ENCODE assay signal across 1 cellular context in genomic region chr11:68282861-68283230, GRCh38.
TF ChIP-seq lines count a peak whose summit lies in the region.

No MANE protein-coding gene starts in this region.

TF ChIP-seq in GM12878, 131 proteins besides CTCF, POLR2A, EP300 and RAD21:
- no peak for TF ChIP-seq MEF2A (IDR thresholded peaks at IDR 0.05; ENCODE audit: insufficient read depth, low read depth, low read length)
- no peak for TF ChIP-seq CBFB (IDR thresholded peaks at IDR 0.05; ENCODE audit: low read depth)
- no peak for TF ChIP-seq SIX5 (IDR thresholded peaks at IDR 0.05; ENCODE audit: low read depth, low read length, severe bottlenecking)
- TF ChIP-seq NFXL1 (IDR thresholded peaks at IDR 0.05; ENCODE audit: borderline replicate concordance), result no peak
- TF ChIP-seq SRF (IDR thresholded peaks at IDR 0.05; ENCODE audit: low read depth in 2 of 2, low read length in 2 of 2), result no peak
- no peak for TF ChIP-seq TAF1 (IDR thresholded peaks at IDR 0.05; ENCODE audit: borderline replicate concordance, low read depth, low read length)
- TF ChIP-seq, protein P1, sequence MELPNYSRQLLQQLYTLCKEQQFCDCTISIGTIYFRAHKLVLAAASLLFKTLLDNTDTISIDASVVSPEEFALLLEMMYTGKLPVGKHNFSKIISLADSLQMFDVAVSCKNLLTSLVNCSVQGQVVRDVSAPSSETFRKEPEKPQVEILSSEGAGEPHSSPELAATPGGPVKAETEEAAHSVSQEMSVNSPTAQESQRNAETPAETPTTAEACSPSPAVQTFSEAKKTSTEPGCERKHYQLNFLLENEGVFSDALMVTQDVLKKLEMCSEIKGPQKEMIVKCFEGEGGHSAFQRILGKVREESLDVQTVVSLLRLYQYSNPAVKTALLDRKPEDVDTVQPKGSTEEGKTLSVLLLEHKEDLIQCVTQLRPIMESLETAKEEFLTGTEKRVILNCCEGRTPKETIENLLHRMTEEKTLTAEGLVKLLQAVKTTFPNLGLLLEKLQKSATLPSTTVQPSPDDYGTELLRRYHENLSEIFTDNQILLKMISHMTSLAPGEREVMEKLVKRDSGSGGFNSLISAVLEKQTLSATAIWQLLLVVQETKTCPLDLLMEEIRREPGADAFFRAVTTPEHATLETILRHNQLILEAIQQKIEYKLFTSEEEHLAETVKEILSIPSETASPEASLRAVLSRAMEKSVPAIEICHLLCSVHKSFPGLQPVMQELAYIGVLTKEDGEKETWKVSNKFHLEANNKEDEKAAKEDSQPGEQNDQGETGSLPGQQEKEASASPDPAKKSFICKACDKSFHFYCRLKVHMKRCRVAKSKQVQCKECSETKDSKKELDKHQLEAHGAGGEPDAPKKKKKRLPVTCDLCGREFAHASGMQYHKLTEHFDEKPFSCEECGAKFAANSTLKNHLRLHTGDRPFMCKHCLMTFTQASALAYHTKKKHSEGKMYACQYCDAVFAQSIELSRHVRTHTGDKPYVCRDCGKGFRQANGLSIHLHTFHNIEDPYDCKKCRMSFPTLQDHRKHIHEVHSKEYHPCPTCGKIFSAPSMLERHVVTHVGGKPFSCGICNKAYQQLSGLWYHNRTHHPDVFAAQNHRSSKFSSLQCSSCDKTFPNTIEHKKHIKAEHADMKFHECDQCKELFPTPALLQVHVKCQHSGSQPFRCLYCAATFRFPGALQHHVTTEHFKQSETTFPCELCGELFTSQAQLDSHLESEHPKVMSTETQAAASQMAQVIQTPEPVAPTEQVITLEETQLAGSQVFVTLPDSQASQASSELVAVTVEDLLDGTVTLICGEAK (IDR thresholded peaks at IDR 0.05; ENCODE audit: borderline replicate concordance), result no peak
- TF ChIP-seq HDAC6 (IDR thresholded peaks at IDR 0.05; ENCODE audit: unreplicated experiment), result no peak
- TF ChIP-seq SP1 (IDR thresholded peaks at IDR 0.05; ENCODE audit: low read depth, low read length), result no peak
- no peak for TF ChIP-seq CBX5 (IDR thresholded peaks at IDR 0.05; ENCODE audit: low read depth)
- TF ChIP-seq STAT3 (IDR thresholded peaks at IDR 0.05; ENCODE audit: low read depth, low read length), result no peak
- TF ChIP-seq, protein P2, sequence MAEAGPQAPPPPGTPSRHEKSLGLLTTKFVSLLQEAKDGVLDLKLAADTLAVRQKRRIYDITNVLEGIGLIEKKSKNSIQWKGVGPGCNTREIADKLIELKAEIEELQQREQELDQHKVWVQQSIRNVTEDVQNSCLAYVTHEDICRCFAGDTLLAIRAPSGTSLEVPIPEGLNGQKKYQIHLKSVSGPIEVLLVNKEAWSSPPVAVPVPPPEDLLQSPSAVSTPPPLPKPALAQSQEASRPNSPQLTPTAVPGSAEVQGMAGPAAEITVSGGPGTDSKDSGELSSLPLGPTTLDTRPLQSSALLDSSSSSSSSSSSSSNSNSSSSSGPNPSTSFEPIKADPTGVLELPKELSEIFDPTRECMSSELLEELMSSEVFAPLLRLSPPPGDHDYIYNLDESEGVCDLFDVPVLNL (IDR thresholded peaks at IDR 0.05; ENCODE audit: low read depth, low read length), result no peak
- TF ChIP-seq MAX (IDR thresholded peaks at IDR 0.05; ENCODE audit: low read depth, low read length), result no peak
- no peak for TF ChIP-seq FOS (IDR thresholded peaks at IDR 0.05; ENCODE audit: borderline replicate concordance, extremely low read depth, insufficient read length)
